Comparison of ENCODE assay signal across 10 cellular contexts in the genomic region with DNA sequence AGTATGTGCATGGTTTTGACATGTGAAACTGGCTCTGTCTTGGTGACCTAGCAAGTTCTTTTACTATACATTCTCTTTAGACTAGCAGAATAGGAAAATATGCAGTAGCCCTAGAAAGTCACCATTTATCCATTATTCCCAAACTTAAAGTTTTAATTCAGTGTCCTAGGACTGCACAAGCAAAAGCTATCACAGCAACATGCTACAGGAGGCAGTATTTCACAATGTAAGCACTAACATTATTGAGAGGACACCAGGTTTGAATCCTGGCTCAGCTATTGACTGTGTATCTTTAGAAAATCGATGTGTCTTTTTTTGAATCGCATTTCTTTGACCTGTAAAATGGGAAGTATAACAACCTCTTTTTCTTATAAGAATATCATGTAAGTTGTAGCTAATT. TPM values are rescaled to one million over a fixed set of nuclear protein-coding genes. Genes with fewer than 3 reads are reported as not detected.
"Had no signal": no experiment of that assay in that cellular context is flagged by ENCODE, and none has a peak within 500 bp of the region (broad histone marks: within the 10 kb centered on the region; RNA-seq: fewer than 3 reads in every experiment).

No MANE protein-coding gene starts in this region.

RNA-seq across cellular contexts. Expression of a gene that starts 5.5 kb away (rescaled TPM):
- total RNA-seq: LHCN-M2 had no signal

RNA-seq across cellular contexts. Expression of a gene that starts 59.9 kb away (rescaled TPM):
- total RNA-seq: activated CD4-positive, alpha-beta memory T cell treated with anti-CD3 and anti-CD28 coated beads, Interleukin-2, amount 10 ng/mL, durations not matched to agents 7 days and 5 days; activated CD4-positive, alpha-beta T cell treated with anti-CD3 and anti-CD28 coated beads for 36 hours; activated CD8-positive, alpha-beta memory T cell treated with anti-CD3 and anti-CD28 coated beads for 36 hours; activated naive CD4-positive, alpha-beta T cell treated with anti-CD3 and anti-CD28 coated beads for 36 hours; activated T-helper 17 cell treated with anti-CD3 and anti-CD28 coated beads, Interleukin-2, amount 50 U/mL, for 72 hours; astrocyte; cardiac muscle cell; LHCN-M2; PC-9; T-cell had no signal
- polyA plus RNA-seq: cardiac muscle cell had no signal
